ENCODE assay signal across 8 cellular contexts in the genomic region with DNA sequence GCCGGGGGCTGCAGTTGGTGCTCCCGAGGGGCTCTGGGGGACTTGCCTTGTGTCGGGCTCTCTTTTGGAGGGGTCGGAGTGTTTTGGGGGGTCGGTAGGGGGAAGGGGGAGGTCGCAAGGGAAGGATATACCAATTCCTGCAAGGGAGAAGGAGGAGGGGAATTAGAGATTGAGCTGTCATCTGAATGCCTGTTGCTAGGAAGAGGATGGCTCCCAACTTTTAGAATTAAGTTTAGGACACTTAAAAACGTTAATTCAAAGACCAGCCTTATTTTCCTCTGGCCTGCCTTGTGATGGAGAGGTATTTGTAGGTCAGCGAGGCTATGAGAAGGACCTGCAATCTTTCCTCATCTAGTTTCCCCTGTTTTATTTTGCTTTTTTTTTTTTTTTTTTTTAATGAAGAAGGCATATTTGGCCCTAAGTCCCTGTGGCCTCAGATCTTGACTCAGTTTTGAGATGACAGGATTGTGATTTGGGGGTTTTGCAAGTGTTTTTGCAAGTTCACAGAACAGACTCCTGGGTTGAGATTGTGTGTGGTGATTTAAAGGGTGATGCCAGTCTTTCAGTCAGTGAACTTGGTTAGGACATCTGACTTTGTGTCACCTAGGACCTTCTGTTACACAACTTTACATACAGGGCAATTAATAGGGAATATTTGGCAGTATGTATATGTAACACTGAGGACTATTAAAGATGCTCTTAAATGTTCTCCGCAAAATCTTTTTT. TPM values are rescaled to one million over a fixed set of nuclear protein-coding genes. Genes with fewer than 3 reads are reported as not detected.
DNase-seq lines count a peak whose midpoint lies in the region; ATAC-seq and TF ChIP-seq lines count a peak whose summit lies in the region.

No MANE protein-coding gene starts in this region.

- peak overlapping the region; percentile 89 for H3K4me2 ChIP-seq in Loucy (ENCODE audit: low read depth, low read length, poor library complexity, severe bottlenecking)

- no peaks in the 10 kb centered on the region for H3K27me3 ChIP-seq in Loucy (ENCODE audit: insufficient read depth, low read length, poor library complexity, severe bottlenecking)

- H3K4me3 ChIP-seq in Loucy (ENCODE audit: low read length, poor library complexity, severe bottlenecking) (peak overlapping the region; percentile 94), urinary bladder (ENCODE audit: low read depth, low read length) (peak overlapping the region; percentile 68)

- BruUV-seq in Calu3 (replicated peaks; lab: Mats Ljungman, UMichigan) = TSS peak; percentile 56

- intact Hi-C loops in Calu3 (cut with micrococcal nuclease; ENCODE audit: unreplicated experiment) = no loop called here

- H3K27me3 Mint-ChIP-seq in Calu3 (ENCODE audit: unreplicated experiment) (no peaks in the 10 kb centered on the region), memory B cell (no peaks in the 10 kb centered on the region)

- ATAC-seq in memory B cell (ENCODE audit: low read depth) (no peak), GM18858 (IDR thresholded peaks at IDR 0.05; ENCODE audit: unreplicated experiment) (no peak)

- no peaks in the 10 kb centered on the region for H3K9me2 ChIP-seq in Loucy (replicated peaks; ENCODE audit: low read depth, low read length)

- H3K4me1 ChIP-seq in Loucy (ENCODE audit: insufficient read depth, low read length, poor library complexity, severe bottlenecking) (peaks cover 39% of the 10 kb centered on the region), urinary bladder (ENCODE audit: insufficient read depth) (no peaks in the 10 kb centered on the region)

- TF ChIP-seq CTCF in Calu3 (IDR thresholded peaks at IDR 0.05; ENCODE audit: unreplicated experiment) (no peak), Loucy (conservative IDR thresholded peaks at IDR 0.05; ENCODE audit: low read length) (no peak)

- H3K9me3 Mint-ChIP-seq in Calu3 (ENCODE audit: low read depth, unreplicated experiment) = no peaks in the 10 kb centered on the region
- H3K9me3 Mint-ChIP-seq in memory B cell = no peaks in the 10 kb centered on the region

- H3K36me3 Mint-ChIP-seq in Calu3 (ENCODE audit: insufficient read depth, unreplicated experiment) (peaks cover 15% of the 10 kb centered on the region), memory B cell (peaks cover 2% of the 10 kb centered on the region)

- H3K4me1 Mint-ChIP-seq in Calu3 (ENCODE audit: low read depth, unreplicated experiment) = peaks cover 9% of the 10 kb centered on the region
- H3K4me1 Mint-ChIP-seq in memory B cell = peaks cover 28% of the 10 kb centered on the region

- DNase-seq in Calu3 (no peak), caudate nucleus (lab: John Stamatoyannopoulos, UW) (no peak), memory B cell (ENCODE audit: low spot score in 2 of 2) (no peak), NCI-H2227 treated with DMSO at 0.1 percent for 48 hours (lab: John Stamatoyannopoulos, UW) (no peak), ecto neural progenitor cell (ENCODE audit: low spot score) (no peak)

- CTCF ChIA-PET in Calu3 (lab: Charles Lee) = interaction anchor here (1.0 kb wide), 1 partner anchor 59 kb away, joined by 5 read pairs; no protein-coding TSS in a partner anchor

- H3K36me3 ChIP-seq in Loucy (ENCODE audit: insufficient read depth, low read length) (no peaks in the 10 kb centered on the region), urinary bladder (ENCODE audit: insufficient read depth) (no peaks in the 10 kb centered on the region)

- H3K27ac Mint-ChIP-seq in Calu3 (ENCODE audit: unreplicated experiment) (peak overlapping the region; percentile 90), memory B cell (peak overlapping the region; percentile 78)

- H3K4me3 Mint-ChIP-seq in Calu3 (ENCODE audit: low read depth, unreplicated experiment) = peak overlapping the region; percentile 98
- H3K4me3 Mint-ChIP-seq in memory B cell = peak overlapping the region; percentile 95

- peaks cover 47% of the 10 kb centered on the region for H3K79me2 ChIP-seq in Loucy (ENCODE audit: insufficient read depth, low read length)

- H3F3A ChIP-seq in Loucy (ENCODE audit: low read depth) = no peaks in the 10 kb centered on the region

- H3K9me3 ChIP-seq in Loucy (ENCODE audit: insufficient read depth, low read depth, low read length) = no peaks in the 10 kb centered on the region

- WGBS in urinary bladder = 10% methylated on average over 9 of the region's 9 CpGs

- H3K9ac ChIP-seq in Loucy (ENCODE audit: low read depth, low read length, poor library complexity, severe bottlenecking) = peak overlapping the region; percentile 87

- H3K27ac ChIP-seq in caudate nucleus (ENCODE audit: low read depth, low read length) = peak overlapping the region; percentile 60
- H3K27ac ChIP-seq in urinary bladder (ENCODE audit: low read depth) = peak overlapping the region; percentile 68

- H4K20me1 ChIP-seq in Loucy (ENCODE audit: insufficient read depth, low read length, poor library complexity, severe bottlenecking) = no peaks in the 10 kb centered on the region

- H2AFZ ChIP-seq in Loucy (ENCODE audit: low read length) = peak overlapping the region; percentile 92

RNA-seq across cellular contexts. Expression of a gene that starts 0.7 kb away (rescaled TPM):
- 11.1 and 12.6 TPM in 2 replicates for total RNA-seq in Calu3 (2022)
- 61.0 TPM for total RNA-seq in urinary bladder
- 6.2 TPM for polyA plus RNA-seq in urinary bladder
